Comparison of ENCODE assay signal across 18 cellular contexts in genomic region chr2:128069769-128070168, GRCh38. TPM values are rescaled to one million over a fixed set of nuclear protein-coding genes. Genes with fewer than 3 reads are reported as not detected.
DNase-seq lines count a peak whose midpoint lies in the region; ATAC-seq and TF ChIP-seq lines count a peak whose summit lies in the region.
"Had no signal": no experiment of that assay in that cellular context is flagged by ENCODE, and none has a peak within 500 bp of the region (broad histone marks: within the 10 kb centered on the region; RNA-seq: fewer than 3 reads in every experiment).

No MANE protein-coding gene starts in this region.

- intact Hi-C loops in mammary epithelial cell (cut with micrococcal nuclease) (no loop called here), mucosa of descending colon (cut with DNase I, micrococcal nuclease) (no loop called here)

- CTCF ChIA-PET in mammary epithelial cell (lab: Charles Lee; ENCODE audit: low non-redundant PET), result no interaction called here

- H3K4me3 ChIP-seq in MG63, result no peak overlapping the region
- no peak overlapping the region for H3K4me3 ChIP-seq in mammary epithelial cell (replicated peaks in 1 of 3; ENCODE audit: insufficient read depth in 1 of 3, low read depth in 2 of 3, low read length in 3 of 3)
- H3K4me3 ChIP-seq in mucosa of descending colon, result no peak overlapping the region
- H3K4me3 ChIP-seq: gastroesophageal sphincter, ovary, right lobe of liver had no signal

- H2AFZ ChIP-seq in mammary epithelial cell (ENCODE audit: low read depth, low read length), result no peak overlapping the region

- H3K9me3 ChIP-seq in MG63, result no peaks in the 10 kb centered on the region
- no peaks in the 10 kb centered on the region for H3K9me3 ChIP-seq in mammary epithelial cell (replicated peaks; ENCODE audit: insufficient read depth, low read length)
- H3K9me3 ChIP-seq in mucosa of descending colon, result no peaks in the 10 kb centered on the region
- H3K9me3 ChIP-seq: gastroesophageal sphincter, ovary, right lobe of liver had no signal

- no peak overlapping the region for H3K4me2 ChIP-seq in mammary epithelial cell (ENCODE audit: insufficient read depth, low read depth, low read length)

- no peaks in the 10 kb centered on the region for H4K20me1 ChIP-seq in mammary epithelial cell (ENCODE audit: insufficient read depth, low read length)

- no TSS peak for BruUV-seq in mammary epithelial cell (replicated peaks; lab: Mats Ljungman, UMichigan)

- 77% methylated on average over 4 of the region's 5 CpGs for WGBS in mammary epithelial cell (ENCODE audit: low coverage, missing lambda C conversion rate)

- no peaks in the 10 kb centered on the region for H3K27me3 ChIP-seq in MG63
- no peaks in the 10 kb centered on the region for H3K27me3 ChIP-seq in mammary epithelial cell (ENCODE audit: insufficient read depth, low read length)
- H3K27me3 ChIP-seq: gastroesophageal sphincter, ovary, right lobe of liver had no signal

- TF ChIP-seq CTCF in mammary epithelial cell (conservative IDR thresholded peaks at IDR 0.05 in 1 of 2, IDR thresholded peaks at IDR 0.05 in 1 of 2; ENCODE audit: extremely low read depth in 1 of 2, insufficient read depth in 1 of 2, low read depth in 1 of 2, low read length in 2 of 2) (no peak), mucosa of descending colon (IDR thresholded peaks at IDR 0.05) (no peak)

- H3K27ac ChIP-seq in mammary epithelial cell (ENCODE audit: insufficient read depth, low read depth, low read length), result no peak overlapping the region
- H3K27ac ChIP-seq: gastroesophageal sphincter, ovary, right lobe of liver had no signal

- H3K79me2 ChIP-seq in mammary epithelial cell (ENCODE audit: insufficient read depth, low read length), result no peaks in the 10 kb centered on the region

- ATAC-seq in mucosa of descending colon (peak; percentile 89), HG02938 (IDR thresholded peaks at IDR 0.05; ENCODE audit: unreplicated experiment) (no peak), HG02852 (IDR thresholded peaks at IDR 0.05; ENCODE audit: unreplicated experiment) (no peak)
- ATAC-seq: activated CD4-positive, alpha-beta T cell treated with anti-CD3 and anti-CD28 coated beads for 36 hours; gastroesophageal sphincter; natural killer cell; right lobe of liver had no signal

- H3K4me1 ChIP-seq in mammary epithelial cell (ENCODE audit: insufficient read depth, low read length) (no peaks in the 10 kb centered on the region), mucosa of descending colon (ENCODE audit: low read depth) (no peaks in the 10 kb centered on the region)
- H3K4me1 ChIP-seq: gastroesophageal sphincter, right lobe of liver had no signal

- H3K9ac ChIP-seq in mammary epithelial cell (ENCODE audit: insufficient read depth, low read length), result no peak overlapping the region

- H3K36me3 ChIP-seq in MG63, result no peaks in the 10 kb centered on the region
- H3K36me3 ChIP-seq in mammary epithelial cell (ENCODE audit: insufficient read depth, low read length), result no peaks in the 10 kb centered on the region
- H3K36me3 ChIP-seq in mucosa of descending colon (ENCODE audit: low read depth), result no peaks in the 10 kb centered on the region
- H3K36me3 ChIP-seq: gastroesophageal sphincter, ovary, right lobe of liver had no signal

- in situ Hi-C loops in mammary epithelial cell (cut with MboI; ENCODE audit: low sequenced_read_pairs in 2 of 2), result no loop called here

- peak; percentile 24 for DNase-seq in Daoy (ENCODE audit: low read depth)
- peak; percentile 34 for DNase-seq in MG63
- DNase-seq in mammary epithelial cell, result peak; percentile 7
- peak in 1 of 3 donors; percentile 37 for DNase-seq in mucosa of descending colon
- no peak for DNase-seq in activated CD4-positive, CD25-positive, alpha-beta regulatory T cell (lab: John Stamatoyannopoulos, UW)
- no peak for DNase-seq in NAMALWA (ENCODE audit: low spot score)
- DNase-seq: activated CD4-positive, alpha-beta T cell treated with anti-CD3 and anti-CD28 coated beads for 36 hours; DMS153; H7; Karpas-422; kidney glomerular epithelial cell; natural killer cell; NCI-H526; ovary; right lobe of liver had no signal

- dilution Hi-C loops in mammary epithelial cell (cut with HindIII; ENCODE audit: low sequenced_read_pairs), result no loop called here

RNA-seq across cellular contexts. Expression of gene UGGT1, which starts 21.2 kb away (rescaled TPM):
- total RNA-seq in Daoy (2014; rRNA removed; shearing (Covaris generic)), result 45.1 and 58.9 TPM in 2 replicates
- total RNA-seq in MG63 (2014; rRNA removed; shearing (Covaris generic); ENCODE audit: low replicate concordance), result 22.1 and 27.5 TPM in 2 replicates
- 10 to 100 TPM; 59.8 to 66.2 TPM for total RNA-seq in mammary epithelial cell
- 26.6 TPM for polyA plus RNA-seq in mammary epithelial cell
- 51.4 TPM for polyA minus RNA-seq in mammary epithelial cell
- 10 to 100 TPM; 43.0 to 47.1 (median 43.9) TPM for total RNA-seq in mucosa of descending colon

RNA-seq across cellular contexts. Expression of gene SAP130, which starts 41.9 kb away (rescaled TPM):
- 6.9 TPM in 2 replicates for total RNA-seq in Daoy (2014; rRNA removed; shearing (Covaris generic))
- total RNA-seq in MG63 (2014; rRNA removed; shearing (Covaris generic); ENCODE audit: low replicate concordance), result 4.4 and 4.9 TPM in 2 replicates
- total RNA-seq in mammary epithelial cell, result 10 to 100 TPM in 1 of 2 donors, 1 to 10 TPM in 1; 8.7 to 21.9 TPM
- 12.4 TPM for polyA plus RNA-seq in mammary epithelial cell
- polyA minus RNA-seq in mammary epithelial cell, result 17.0 TPM
- 10 to 100 TPM; 26.0 to 31.7 (median 29.8) TPM for total RNA-seq in mucosa of descending colon

Comparison
In these comparisons a context has a peak if more than half of its experiments do, and no peak if none do; other contexts are left out.
1. DNase-seq: peak in Daoy (single experiment), MG63 (single experiment) and mammary epithelial cell (single experiment); none in activated CD4-positive, CD25-positive, alpha-beta regulatory T cell (0 of 4) and NAMALWA (single experiment).